In the genomic region with DNA sequence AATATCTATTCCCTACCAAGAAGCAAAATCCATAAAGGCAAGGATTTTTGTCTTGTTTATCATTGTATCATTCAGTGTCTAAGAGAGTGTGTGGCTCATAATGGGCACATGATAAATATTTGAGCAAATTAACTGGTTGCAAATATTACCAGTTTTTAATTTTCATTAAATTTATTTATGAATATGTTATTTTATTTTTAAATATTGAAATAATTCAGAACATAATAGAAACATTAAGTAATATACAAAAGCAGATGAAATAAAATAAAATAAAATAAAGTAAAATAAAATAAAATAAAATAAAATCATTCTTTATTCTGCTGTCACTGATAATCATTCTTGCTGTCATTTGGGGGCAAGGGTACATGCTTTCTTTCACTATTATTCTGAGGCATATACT, we compare ENCODE assay signal across 26 cellular contexts.
"Had no signal": no experiment of that assay in that cellular context is flagged by ENCODE, and none has a peak within 500 bp of the region (broad histone marks: within the 10 kb centered on the region; RNA-seq: fewer than 3 reads in every experiment).

No MANE protein-coding gene starts in this region.

- H3K27me3 Mint-ChIP-seq: dendritic cell treated with granulocyte-macrophage colony-stimulating factor and Interleukin-4, amounts not matched to agents 40 ng/mL and 50 ng/mL, for 4 days; stimulated activated naive B cell treated with anti-CD40 and anti-IgM and Interleukin-4, amounts not matched to agents 10 μg/mL and 1 μg/mL and 100 μg/mL, for 72 hours; stimulated activated naive CD8-positive, alpha-beta T cell treated with anti-CD3 and anti-CD28 coated beads, Interleukin-15, Interleukin-2, amounts not matched to agents 100 ng/mL and 50 ng/mL, for 24 hours had no signal

- H3K27ac ChIP-seq: colonic mucosa, esophagus squamous epithelium, ovary, psoas muscle, sigmoid colon, thoracic aorta, tibial nerve, upper lobe of right lung, uterus had no signal

- H3K4me3 Mint-ChIP-seq: dendritic cell treated with granulocyte-macrophage colony-stimulating factor and Interleukin-4, amounts not matched to agents 40 ng/mL and 50 ng/mL, for 4 days; memory B cell; natural killer cell; stimulated activated naive B cell treated with anti-CD40 and anti-IgM and Interleukin-4, amounts not matched to agents 10 μg/mL and 1 μg/mL and 100 μg/mL, for 72 hours; stimulated activated naive CD8-positive, alpha-beta T cell treated with anti-CD3 and anti-CD28 coated beads, Interleukin-15, Interleukin-2, amounts not matched to agents 100 ng/mL and 50 ng/mL, for 24 hours had no signal

- H3K4me1 Mint-ChIP-seq: memory B cell; natural killer cell; stimulated activated naive B cell treated with anti-CD40 and anti-IgM and Interleukin-4, amounts not matched to agents 10 μg/mL and 1 μg/mL and 100 μg/mL, for 72 hours had no signal

- DNase-seq: colonic mucosa; effector memory CD4-positive, alpha-beta T cell; erythroblast; esophagus squamous epithelium; foreskin melanocyte; head of caudate nucleus; natural killer cell; occipital lobe; ovary; posterior cingulate gyrus; psoas muscle; right cardiac atrium; sigmoid colon; stimulated activated CD4-positive, alpha-beta T cell treated with anti-CD3 and anti-CD28 coated beads, Interleukin-15, amount 100 ng/mL, for 24 hours; stimulated activated CD4-positive, alpha-beta T cell treated with anti-CD3 and anti-CD28 coated beads, Interleukin-2, amount 100 ng/mL, for 48 hours; stimulated activated naive B cell treated with anti-CD40 and anti-IgM and Interleukin-4, amounts not matched to agents 10 μg/mL and 1 μg/mL and 100 μg/mL, for 72 hours; upper lobe of right lung; uterus had no signal

- H3K27me3 ChIP-seq: colonic mucosa, esophagus squamous epithelium, ovary, sigmoid colon, tibial nerve, upper lobe of right lung, uterus had no signal

- FAIRE-seq: keratinocyte had no signal

- ATAC-seq: left lobe of liver; natural killer cell; psoas muscle; right cardiac atrium; stimulated activated naive B cell treated with anti-CD40 and anti-IgM and Interleukin-4, amounts not matched to agents 10 μg/mL and 1 μg/mL and 100 μg/mL, for 72 hours; upper lobe of right lung had no signal

- H3K4me1 ChIP-seq: colonic mucosa, esophagus squamous epithelium, psoas muscle, sigmoid colon, tibial nerve, upper lobe of right lung, uterus had no signal

- H3K4me3 ChIP-seq: colonic mucosa, esophagus squamous epithelium, lung, ovary, psoas muscle, sigmoid colon, thoracic aorta, tibial nerve, upper lobe of right lung, uterus had no signal

- H3K36me3 ChIP-seq: colonic mucosa, esophagus squamous epithelium, ovary, sigmoid colon, thoracic aorta, tibial nerve, upper lobe of right lung, uterus had no signal

- H3K9me3 ChIP-seq: colonic mucosa, esophagus squamous epithelium, ovary, psoas muscle, sigmoid colon, thoracic aorta, upper lobe of right lung, uterus had no signal

- H3K9me3 Mint-ChIP-seq: dendritic cell treated with granulocyte-macrophage colony-stimulating factor and Interleukin-4, amounts not matched to agents 40 ng/mL and 50 ng/mL, for 4 days; stimulated activated naive CD8-positive, alpha-beta T cell treated with anti-CD3 and anti-CD28 coated beads, Interleukin-15, Interleukin-2, amounts not matched to agents 100 ng/mL and 50 ng/mL, for 24 hours had no signal

- H3K27ac Mint-ChIP-seq: dendritic cell treated with granulocyte-macrophage colony-stimulating factor and Interleukin-4, amounts not matched to agents 40 ng/mL and 50 ng/mL, for 4 days; memory B cell; natural killer cell; stimulated activated naive B cell treated with anti-CD40 and anti-IgM and Interleukin-4, amounts not matched to agents 10 μg/mL and 1 μg/mL and 100 μg/mL, for 72 hours; stimulated activated naive CD8-positive, alpha-beta T cell treated with anti-CD3 and anti-CD28 coated beads, Interleukin-15, Interleukin-2, amounts not matched to agents 100 ng/mL and 50 ng/mL, for 24 hours had no signal

- H3K36me3 Mint-ChIP-seq: memory B cell; stimulated activated naive B cell treated with anti-CD40 and anti-IgM and Interleukin-4, amounts not matched to agents 10 μg/mL and 1 μg/mL and 100 μg/mL, for 72 hours had no signal
